Comparison of ENCODE assay signal across 25 cellular contexts in genomic region chr5:120207139-120207538, GRCh38.
DNase-seq lines count a peak whose midpoint lies in the region; ATAC-seq and TF ChIP-seq lines count a peak whose summit lies in the region.
"Had no signal": no experiment of that assay in that cellular context is flagged by ENCODE, and none has a peak within 500 bp of the region (broad histone marks: within the 10 kb centered on the region; RNA-seq: fewer than 3 reads in every experiment).

No MANE protein-coding gene starts in this region.

- DNase-seq in AG20443 (ENCODE audit: low spot score) (peak; percentile 31), HPDE6-E6E7 (ENCODE audit: extremely low spot score) (peak; percentile 3), choroid plexus epithelial cell (ENCODE audit: low read depth) (peak; percentile 39), myocyte (ENCODE audit: low read depth) (peak; percentile 13), hippocampal formation (lab: John Stamatoyannopoulos, UW) (no peak)
- no peak for DNase-seq in stimulated activated CD4-positive, alpha-beta T cell treated with anti-CD3 and anti-CD28 coated beads, Interleukin-15, amount 100 ng/mL, for 24 hours
- DNase-seq: activated B cell treated with CpG ODN at 0.5 μM for 24 hours; activated CD4-positive, alpha-beta T cell treated with anti-CD3 and anti-CD28 coated beads, Interleukin-2, amount 50 U/mL, for 48 hours; activated effector memory CD4-positive, alpha-beta T cell treated with Interleukin-2 at 50 U/mL for 16 hours; activated naive CD8-positive, alpha-beta T cell treated with anti-CD3 and anti-CD28 coated beads, Interleukin-2, amount 10 ng/mL, durations not matched to agents 7 days and 5 days; brain microvascular endothelial cell; CD8-positive, alpha-beta memory T cell; DND-41; endodermal cell; left ventricle myocardium inferior; midbrain; NCI-H1436 treated with DMSO at 0.1 percent for 48 hours; NCI-H510A; stimulated activated CD4-positive, alpha-beta T cell treated with anti-CD3 and anti-CD28 coated beads, Interleukin-1b, Interleukin-23, amount 100 ng/mL, for 48 hours; T-helper 9 cell had no signal

- TF ChIP-seq CTCF in choroid plexus epithelial cell (conservative IDR thresholded peaks at IDR 0.05; ENCODE audit: low read depth, low read length) = no peak

- ATAC-seq in HG03442 (IDR thresholded peaks at IDR 0.05; ENCODE audit: unreplicated experiment) (no peak), HG03139 (IDR thresholded peaks at IDR 0.05; ENCODE audit: unreplicated experiment) (no peak)
- ATAC-seq: HepG2; stimulated activated effector memory CD8-positive, alpha-beta T cell treated with anti-CD3 and anti-CD28 coated beads, Interleukin-12 subunit alpha, Interleukin-12 subunit beta, amount 100 ng/mL, for 72 hours had no signal

- H3K4me3 ChIP-seq in choroid plexus epithelial cell (ENCODE audit: low read depth, low read length) = no peak overlapping the region
- H3K4me3 ChIP-seq: coronary artery, left ventricle myocardium inferior had no signal

Comparison
In these comparisons a context has a peak if more than half of its experiments do, and no peak if none do; other contexts are left out.
1. DNase-seq: peak in AG20443 (single experiment), HPDE6-E6E7 (single experiment), choroid plexus epithelial cell (single experiment) and myocyte (single experiment); none in hippocampal formation (0 of 2) and stimulated activated CD4-positive, alpha-beta T cell treated with anti-CD3 and anti-CD28 coated beads, Interleukin-15, amount 100 ng/mL, for 24 hours (single experiment).